Comparison of ENCODE assay signal across 29 cellular contexts in the genomic region with DNA sequence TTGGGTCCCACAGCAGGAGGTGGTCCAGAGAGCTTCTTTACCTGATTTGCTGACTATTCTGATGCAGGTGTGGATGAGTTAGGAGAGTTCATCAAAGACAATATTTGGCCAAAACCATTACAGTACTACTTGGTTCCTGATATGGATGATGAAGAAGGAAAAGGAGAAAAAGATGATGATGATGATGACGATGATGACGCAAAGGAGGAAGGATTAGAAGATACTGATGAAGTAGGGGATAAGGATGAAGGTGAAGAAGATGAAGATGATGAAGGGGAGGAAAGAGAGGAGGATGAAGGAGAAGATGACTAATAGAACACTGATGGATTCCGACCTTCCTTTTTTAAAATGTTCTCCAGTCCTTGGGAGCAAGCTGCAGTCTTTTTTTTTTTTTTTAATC.
"Had no signal": no experiment of that assay in that cellular context is flagged by ENCODE, and none has a peak within 500 bp of the region (broad histone marks: within the 10 kb centered on the region; RNA-seq: fewer than 3 reads in every experiment).

No MANE protein-coding gene starts in this region.

- ATAC-seq: effector memory CD8-positive, alpha-beta T cell; esophagus mucosa; foreskin keratinocyte; gastrocnemius medialis; gastroesophageal sphincter; heart left ventricle; heart right ventricle had no signal

- H3K36me3 ChIP-seq: colonic mucosa, esophagus squamous epithelium had no signal

- H3K9me3 Mint-ChIP-seq: effector memory CD8-positive, alpha-beta T cell; endodermal cell had no signal

- H3K4me1 Mint-ChIP-seq: endodermal cell had no signal

- H3K27me3 Mint-ChIP-seq: dendritic cell treated with granulocyte-macrophage colony-stimulating factor and Interleukin-4, amounts not matched to agents 40 ng/mL and 50 ng/mL, for 4 days; effector memory CD8-positive, alpha-beta T cell had no signal

- H3K27ac Mint-ChIP-seq: dendritic cell treated with granulocyte-macrophage colony-stimulating factor and Interleukin-4, amounts not matched to agents 40 ng/mL and 50 ng/mL, for 4 days; effector memory CD8-positive, alpha-beta T cell; endodermal cell had no signal

- H3K4me3 ChIP-seq: colonic mucosa, coronary artery, dorsolateral prefrontal cortex, esophagus muscularis mucosa, esophagus squamous epithelium, gastrocnemius medialis, gastroesophageal sphincter, heart left ventricle, heart right ventricle had no signal

- H3K4me1 ChIP-seq: colonic mucosa, esophagus squamous epithelium, foreskin keratinocyte, gastrocnemius medialis, gastroesophageal sphincter had no signal

- H3K4me3 Mint-ChIP-seq: dendritic cell treated with granulocyte-macrophage colony-stimulating factor and Interleukin-4, amounts not matched to agents 40 ng/mL and 50 ng/mL, for 4 days; effector memory CD8-positive, alpha-beta T cell; endodermal cell had no signal

- FAIRE-seq: colon, endometrium, endothelial cell of umbilical vein, frontal cortex had no signal

- H3K27ac ChIP-seq: colonic mucosa, coronary artery, dorsolateral prefrontal cortex, epithelial cell of prostate, esophagus muscularis mucosa, esophagus squamous epithelium, foreskin keratinocyte, gastrocnemius medialis, gastroesophageal sphincter, heart left ventricle, heart right ventricle had no signal

- H3K27me3 ChIP-seq: colonic mucosa, dorsolateral prefrontal cortex, esophagus muscularis mucosa, esophagus squamous epithelium, foreskin keratinocyte, gastrocnemius medialis, gastroesophageal sphincter, heart left ventricle, heart right ventricle had no signal

- DNase-seq: colonic mucosa; cortex of kidney; dermis blood vessel endothelial cell; dorsolateral prefrontal cortex; effector CD4-positive, alpha-beta T cell; effector CD8-positive, alpha-beta T cell; effector memory CD4-positive, alpha-beta T cell; effector memory CD8-positive, alpha-beta T cell; endodermal cell; erythroblast; esophagus squamous epithelium; foreskin fibroblast; foreskin keratinocyte; foreskin melanocyte; gastrocnemius medialis; glutamatergic neuron; head of caudate nucleus; heart left ventricle; heart right ventricle had no signal

- H3K9me3 ChIP-seq: colonic mucosa, esophagus muscularis mucosa, esophagus squamous epithelium, gastrocnemius medialis, gastroesophageal sphincter, heart left ventricle, heart right ventricle had no signal
